ENCODE assay signal across 1 cellular context in the genomic region with DNA sequence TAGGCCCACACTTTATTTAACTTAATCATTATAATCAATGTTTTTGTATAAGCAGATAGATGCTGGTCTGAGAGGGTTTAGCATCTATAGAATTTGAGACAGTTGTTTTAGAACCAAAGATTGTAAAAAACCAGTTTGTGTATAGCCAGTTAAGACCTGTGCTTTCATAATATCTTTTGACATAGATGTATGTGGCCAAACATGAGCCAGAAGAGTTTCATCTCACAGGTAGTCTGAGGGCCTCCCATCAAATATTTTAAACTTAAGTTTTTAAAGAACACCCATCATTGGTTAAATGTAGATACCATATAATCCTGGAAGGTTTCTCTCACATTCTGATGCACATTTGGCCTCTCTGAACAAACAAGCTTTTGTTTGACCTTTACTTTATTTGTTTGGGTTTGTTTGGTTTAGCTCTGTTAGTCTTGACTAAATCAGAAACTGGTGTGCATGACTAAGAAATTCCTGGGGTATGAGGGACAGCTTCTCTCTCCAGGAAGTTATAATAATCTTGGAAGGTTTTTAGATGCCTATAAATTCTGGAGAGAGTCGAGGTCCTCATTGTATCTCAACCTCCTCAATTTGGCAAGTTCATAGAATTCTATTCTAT.
TF ChIP-seq lines count a peak whose summit lies in the region.

No MANE protein-coding gene starts in this region.

TF ChIP-seq in IMR-90, 13 proteins besides CTCF, POLR2A, EP300 and RAD21:
- TF ChIP-seq CHD1 (IDR thresholded peaks at IDR 0.05; ENCODE audit: low read depth, low read length), result no peak
- no peak for TF ChIP-seq BHLHE40 (IDR thresholded peaks at IDR 0.05; ENCODE audit: low read depth, low read length)
- 0 out of 2 replicates have a peak, but pooled peaks have one; percentile 58 for TF ChIP-seq MAZ (IDR thresholded peaks at IDR 0.05; ENCODE audit: borderline replicate concordance, low read depth, low read length)
- TF ChIP-seq MXI1 (IDR thresholded peaks at IDR 0.05; ENCODE audit: borderline replicate concordance, low read depth, low read length), result no peak
- TF ChIP-seq RFX5 (IDR thresholded peaks at IDR 0.05; ENCODE audit: low read depth, low read length), result no peak
- 0 out of 2 replicates have a peak, but pooled peaks have one; percentile 32 for TF ChIP-seq FOS (IDR thresholded peaks at IDR 0.05; ENCODE audit: low read depth, low read length)
- no peak for TF ChIP-seq NFE2L2 (IDR thresholded peaks at IDR 0.05; ENCODE audit: low read depth, low read length)
